In the genomic region with DNA sequence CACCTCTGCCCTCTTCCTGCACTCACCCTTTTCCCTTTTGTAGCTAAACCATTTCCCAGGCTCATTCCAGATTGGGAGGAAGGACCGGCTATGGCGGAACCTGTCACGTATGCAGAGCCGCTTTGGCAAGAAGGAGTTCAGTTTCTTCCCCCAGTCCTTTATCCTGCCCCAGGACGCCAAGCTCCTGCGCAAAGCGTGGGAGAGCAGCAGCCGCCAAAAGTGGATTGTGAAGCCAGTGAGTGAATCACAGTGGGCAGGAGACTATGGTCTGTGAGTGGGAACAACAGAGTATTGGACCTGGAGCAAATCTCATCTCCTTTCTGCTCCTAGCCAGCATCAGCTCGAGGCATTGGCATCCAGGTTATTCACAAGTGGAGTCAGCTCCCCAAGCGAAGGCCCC, we compare ENCODE assay signal across 25 cellular contexts. TPM values are rescaled to one million over a fixed set of nuclear protein-coding genes. Genes with fewer than 3 reads are reported as not detected.
DNase-seq lines count a peak whose midpoint lies in the region; TF ChIP-seq lines count a peak whose summit lies in the region.
"Had no signal": no experiment of that assay in that cellular context is flagged by ENCODE, and none has a peak within 500 bp of the region (broad histone marks: within the 10 kb centered on the region; RNA-seq: fewer than 3 reads in every experiment).

No MANE protein-coding gene starts in this region.

- no peaks in the 10 kb centered on the region for H3K27me3 ChIP-seq in mammary epithelial cell (ENCODE audit: insufficient read depth, low read length)
- H3K27me3 ChIP-seq in left ventricle myocardium inferior (ENCODE audit: low read depth): no peaks in the 10 kb centered on the region

- TF ChIP-seq CTCF in CD14-positive monocyte (IDR thresholded peaks at IDR 0.05) (no peak), mammary epithelial cell (conservative IDR thresholded peaks at IDR 0.05 in 1 of 2, IDR thresholded peaks at IDR 0.05 in 1 of 2; ENCODE audit: extremely low read depth in 1 of 2, insufficient read depth in 1 of 2, low read depth in 1 of 2, low read length in 2 of 2) (no peak), left ventricle myocardium inferior (IDR thresholded peaks at IDR 0.05; ENCODE audit: borderline replicate concordance) (no peak)

- H3K4me3 Mint-ChIP-seq in CD14-positive monocyte: no peak overlapping the region
- H3K4me3 Mint-ChIP-seq: CD4-positive, alpha-beta memory T cell; IgD-negative memory B cell had no signal

- no peak overlapping the region for H3K4me2 ChIP-seq in mammary epithelial cell (ENCODE audit: insufficient read depth, low read depth, low read length)

- BruUV-seq in mammary epithelial cell (replicated peaks; lab: Mats Ljungman, UMichigan): no TSS peak

- H3K36me3 Mint-ChIP-seq in CD14-positive monocyte: peaks cover 72 to 82% of the 10 kb centered on the region in 2 donors

- peaks cover 0 to 3% (median 2%) of the 10 kb centered on the region in 3 donors for H3K27me3 Mint-ChIP-seq in CD14-positive monocyte (ENCODE audit: low read depth in 3 of 3)
- H3K27me3 Mint-ChIP-seq: CD4-positive, alpha-beta memory T cell; IgD-negative memory B cell had no signal

- H3K4me1 Mint-ChIP-seq in CD14-positive monocyte: peaks cover 70% of the 10 kb centered on the region

- WGBS in mammary epithelial cell (ENCODE audit: low coverage, missing lambda C conversion rate): 56% methylated on average over 9 of the region's 10 CpGs

- no peaks in the 10 kb centered on the region for H4K20me1 ChIP-seq in mammary epithelial cell (ENCODE audit: insufficient read depth, low read length)

- DNase-seq in CD14-positive monocyte (ENCODE audit: low spot score) (no peak), mammary epithelial cell (no peak), left ventricle myocardium inferior (no peak), substantia nigra (lab: John Stamatoyannopoulos, UW) (peak in 4 of 49 donors; percentile 11 to 48 (median 16)), NCI-H526 treated with DMSO at 0.1 percent for 48 hours (lab: John Stamatoyannopoulos, UW) (no peak), foreskin melanocyte (no peak)
- DNase-seq in activated CD4-positive, alpha-beta T cell treated with anti-CD3 and anti-CD28 coated beads for 4 hours: no peak
- DNase-seq: CD4-positive, alpha-beta memory T cell; DMS53; EL; Kasumi-1; MM.1S; NCI-H1092 treated with DMSO at 0.1 percent for 48 hours; NCI-H146; NCI-H2029 treated with DMSO at 0.1 percent for 48 hours; NCI-H2171; NCI-H446; NCI-H69; NK-92 treated with Interleukin-12 subunit alpha and Interleukin-12 subunit beta, amount 100 ng/mL, for 24 hours; SHP77 had no signal

- H3K9ac ChIP-seq in mammary epithelial cell (ENCODE audit: insufficient read depth, low read length): no peak overlapping the region

- H3K27ac ChIP-seq in mammary epithelial cell (ENCODE audit: insufficient read depth, low read depth, low read length) (peak overlapping the region; percentile 92), left ventricle myocardium inferior (replicated peaks) (peak overlapping the region; percentile 76), substantia nigra (ENCODE audit: low read depth, low read length, poor library complexity, severe bottlenecking) (peak overlapping the region; percentile 92)
- H3K27ac ChIP-seq: HL-60 had no signal

- peak overlapping the region in 6 of 7 donors; percentile 32 to 100 (median 84) for H3K27ac Mint-ChIP-seq in CD14-positive monocyte
- H3K27ac Mint-ChIP-seq: IgD-negative memory B cell had no signal

- peaks cover 0 to 5% (median 1%) of the 10 kb centered on the region in 7 donors for H3K9me3 Mint-ChIP-seq in CD14-positive monocyte
- H3K9me3 Mint-ChIP-seq: CD4-positive, alpha-beta memory T cell; IgD-negative memory B cell had no signal

- H3K9me3 ChIP-seq in mammary epithelial cell (replicated peaks; ENCODE audit: insufficient read depth, low read length): no peaks in the 10 kb centered on the region
- H3K9me3 ChIP-seq in left ventricle myocardium inferior (replicated peaks): no peaks in the 10 kb centered on the region
- H3K9me3 ChIP-seq: HAP-1 had no signal

- CTCF ChIA-PET in mammary epithelial cell (lab: Charles Lee; ENCODE audit: low non-redundant PET): no interaction called here

- H3K79me2 ChIP-seq in mammary epithelial cell (ENCODE audit: insufficient read depth, low read length): peaks cover 6% of the 10 kb centered on the region

- peaks cover 27% of the 10 kb centered on the region for H3K4me1 ChIP-seq in mammary epithelial cell (ENCODE audit: insufficient read depth, low read length)
- H3K4me1 ChIP-seq in left ventricle myocardium inferior: peaks cover 28% of the 10 kb centered on the region
- H3K4me1 ChIP-seq: HAP-1 had no signal

- no peak overlapping the region for H2AFZ ChIP-seq in mammary epithelial cell (ENCODE audit: low read depth, low read length)

- intact Hi-C loops in CD14-positive monocyte (cut with micrococcal nuclease) (loop anchor here in 1 of 2 donors (5.0 kb wide), 2 partner anchors 35 to 75 kb away; partner anchors contain the start of gene CYP27A1), mammary epithelial cell (cut with micrococcal nuclease) (no loop called here), left ventricle myocardium inferior (cut with micrococcal nuclease) (no loop called here)

- H3K4me3 ChIP-seq in mammary epithelial cell (replicated peaks in 1 of 3; ENCODE audit: insufficient read depth in 1 of 3, low read depth in 2 of 3, low read length in 3 of 3): no peak overlapping the region
- no peak overlapping the region for H3K4me3 ChIP-seq in left ventricle myocardium inferior
- H3K4me3 ChIP-seq: GM12878, HAP-1 had no signal

- H3K36me3 ChIP-seq in mammary epithelial cell (ENCODE audit: insufficient read depth, low read length) (peaks cover 27% of the 10 kb centered on the region), left ventricle myocardium inferior (peaks cover 58% of the 10 kb centered on the region)

- in situ Hi-C loops in mammary epithelial cell (cut with MboI; ENCODE audit: low sequenced_read_pairs in 2 of 2): no loop called here

- dilution Hi-C loops in mammary epithelial cell (cut with HindIII; ENCODE audit: low sequenced_read_pairs): no loop called here

RNA-seq across cellular contexts. Expression of gene CYP27A1, which starts 35.0 kb away (rescaled TPM):
- polyA plus RNA-seq in CD14-positive monocyte (100 to 1,000 TPM; 214 to 218 TPM), mammary epithelial cell (0.40 TPM)
- total RNA-seq in mammary epithelial cell (10 to 100 TPM in 1 of 2 donors, under 1 TPM in 1; 0.16 to 14.5 TPM), left ventricle myocardium inferior (6.7 TPM)
- polyA minus RNA-seq in mammary epithelial cell: not detected
- total RNA-seq: HT1080 had no signal

RNA-seq across cellular contexts. Expression of gene TTLL4, which starts 36.3 kb away (rescaled TPM):
- polyA plus RNA-seq in CD14-positive monocyte (10 to 100 TPM; 13.5 to 16.3 TPM), mammary epithelial cell (34.2 TPM)
- total RNA-seq in mammary epithelial cell (10 to 100 TPM; 31.3 to 47.3 TPM), left ventricle myocardium inferior (6.2 TPM)
- 96.9 TPM for polyA minus RNA-seq in mammary epithelial cell
